9 cellular contexts compared by ENCODE assay signal in the genomic region with DNA sequence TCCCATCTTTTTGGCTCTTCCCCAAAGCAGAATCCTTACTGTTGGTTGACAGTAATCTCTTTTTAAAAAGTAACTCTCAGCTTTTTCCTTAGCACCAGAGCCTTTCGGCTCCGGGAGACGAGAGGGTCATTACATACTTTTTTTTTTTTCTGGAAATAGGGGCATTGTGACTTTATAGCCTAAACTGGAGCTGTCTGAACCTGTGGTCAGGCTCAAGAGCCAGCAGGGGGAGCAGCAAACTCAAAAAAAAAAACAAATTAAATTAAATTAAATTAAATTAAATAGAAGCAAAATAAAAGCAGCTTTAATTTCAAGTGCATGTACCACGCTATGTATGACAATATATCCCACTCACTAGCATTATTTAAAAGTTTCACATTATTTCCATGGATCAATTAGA.
DNase-seq lines count a peak whose midpoint lies in the region; ATAC-seq and TF ChIP-seq lines count a peak whose summit lies in the region.
"Had no signal": no experiment of that assay in that cellular context is flagged by ENCODE, and none has a peak within 500 bp of the region (broad histone marks: within the 10 kb centered on the region; RNA-seq: fewer than 3 reads in every experiment).

No MANE protein-coding gene starts in this region.

- no peaks in the 10 kb centered on the region for H3K27me3 Mint-ChIP-seq in type B pancreatic cell

- no peaks in the 10 kb centered on the region for H3K9me3 Mint-ChIP-seq in type B pancreatic cell

- peaks cover 14% of the 10 kb centered on the region for H3K36me3 ChIP-seq in right atrium auricular region
- no peaks in the 10 kb centered on the region for H3K36me3 ChIP-seq in RWPE2 (ENCODE audit: low read depth)

- no peaks in the 10 kb centered on the region for H3K9me3 ChIP-seq in right atrium auricular region
- H3K9me3 ChIP-seq in RWPE2 (ENCODE audit: severe bottlenecking): no peaks in the 10 kb centered on the region

- H3K4me1 ChIP-seq in right atrium auricular region (peaks cover 0 to 11% of the 10 kb centered on the region in 2 donors), RWPE2 (ENCODE audit: insufficient read depth, poor library complexity, severe bottlenecking) (no peaks in the 10 kb centered on the region)

- H3K27ac ChIP-seq in right atrium auricular region (no peak overlapping the region), RWPE2 (ENCODE audit: poor library complexity, severe bottlenecking) (no peak overlapping the region)

- no peak overlapping the region for H3K4me3 ChIP-seq in right atrium auricular region
- no peak overlapping the region for H3K4me3 ChIP-seq in RWPE2 (ENCODE audit: severe bottlenecking)

- no peak for DNase-seq in Right ventricle myocardium superior
- DNase-seq in right atrium auricular region (ENCODE audit: low spot score): no peak
- DNase-seq in RWPE2 (ENCODE audit: low spot score): no peak
- peak; percentile 47 for DNase-seq in fibroblast of peridontal ligament (ENCODE audit: extremely low read depth)
- no peak for DNase-seq in type B pancreatic cell (ENCODE audit: extremely low spot score, unreplicated experiment)
- DNase-seq in ecto neural progenitor cell (ENCODE audit: low spot score): no peak
- DNase-seq: anterior cingulate cortex had no signal

- no peak overlapping the region for H3K27ac Mint-ChIP-seq in type B pancreatic cell

- peak in 1 of 2 donors; percentile 58 for TF ChIP-seq CTCF in right atrium auricular region (IDR thresholded peaks at IDR 0.05)
- TF ChIP-seq CTCF in RWPE2 (IDR thresholded peaks at IDR 0.05; ENCODE audit: poor library complexity, severe bottlenecking): peak; percentile 59
- TF ChIP-seq CTCF in type B pancreatic cell (conservative IDR thresholded peaks at IDR 0.05): peak; percentile 78

- ATAC-seq in Right ventricle myocardium superior (ENCODE audit: poor library complexity): peak; percentile 45
- no peak for ATAC-seq in RWPE2 (ENCODE audit: low read depth)
- no peak for ATAC-seq in GM18873 (IDR thresholded peaks at IDR 0.05; ENCODE audit: low FRiP score, unreplicated experiment)
- no peak for ATAC-seq in GM21390 (IDR thresholded peaks at IDR 0.05; ENCODE audit: unreplicated experiment)

- intact Hi-C loops in Right ventricle myocardium superior (cut with DNase I): no loop called here

- H3K4me1 Mint-ChIP-seq in type B pancreatic cell (ENCODE audit: unreplicated experiment): peaks cover 4% of the 10 kb centered on the region

- H3K4me3 Mint-ChIP-seq in type B pancreatic cell: no peak overlapping the region

- H3K27me3 ChIP-seq in right atrium auricular region (no peaks in the 10 kb centered on the region), RWPE2 (ENCODE audit: insufficient read depth, poor library complexity, severe bottlenecking) (no peaks in the 10 kb centered on the region)

- H3K36me3 Mint-ChIP-seq in type B pancreatic cell: peaks cover 4% of the 10 kb centered on the region
